Comparison of ENCODE assay signal across 32 cellular contexts in genomic region chr17:49890852-49891251, GRCh38. TPM values are rescaled to one million over a fixed set of nuclear protein-coding genes. Genes with fewer than 3 reads are reported as not detected.
"Had no signal": no experiment of that assay in that cellular context is flagged by ENCODE, and none has a peak within 500 bp of the region (broad histone marks: within the 10 kb centered on the region; RNA-seq: fewer than 3 reads in every experiment).

No MANE protein-coding gene starts in this region.

- H3K36me3 ChIP-seq: right lobe of liver, transverse colon had no signal

- H3K27me3 ChIP-seq: right lobe of liver had no signal

- H3K4me3 ChIP-seq: coronary artery, hepatocyte, right lobe of liver, skin epidermis, transverse colon had no signal

- H3K9me3 Mint-ChIP-seq: activated B cell treated with CpG ODN at 0.5 μM for 24 hours; activated naive CD4-positive, alpha-beta T cell treated with anti-CD3 and anti-CD28 coated beads, Interleukin-2, amount 10 ng/mL, durations not matched to agents 7 days and 5 days; naive B cell; stimulated activated effector memory CD8-positive, alpha-beta T cell treated with anti-CD3 and anti-CD28 coated beads, Interleukin-12 subunit alpha, Interleukin-12 subunit beta, amount 100 ng/mL, for 72 hours; stimulated activated naive CD8-positive, alpha-beta T cell treated with anti-CD3 and anti-CD28 coated beads, Interleukin-15, amount 100 ng/mL, for 72 hours had no signal

- DNase-seq: activated B cell treated with CpG ODN at 0.5 μM for 24 hours; activated CD4-positive, alpha-beta T cell treated with anti-CD3 and anti-CD28 coated beads for 36 hours; activated CD4-positive, alpha-beta T cell treated with anti-CD3 and anti-CD28 coated beads, Interleukin-2, amount 50 U/mL, for 48 hours; activated CD8-positive, alpha-beta memory T cell treated with anti-CD3 and anti-CD28 coated beads, Interleukin-2, amount 50 U/mL, for 48 hours; activated effector memory CD4-positive, alpha-beta T cell treated with Interleukin-2 at 50 U/mL for 16 hours; activated naive CD4-positive, alpha-beta T cell treated with anti-CD3 and anti-CD28 coated beads, Interleukin-2, amount 10 ng/mL, durations not matched to agents 7 days and 5 days; activated T-cell treated with anti-CD3 and anti-CD28 coated beads, Interleukin-2, amount 50 U/mL, for 48 hours; amygdala; cerebellar nuclear complex; effector CD4-positive, alpha-beta T cell; foreskin melanocyte; islet precursor cell; left cardiac atrium; mesenchymal stem cell; naive B cell; posterior cingulate gyrus; right lobe of liver; stimulated activated CD4-positive, alpha-beta T cell treated with anti-CD3 and anti-CD28 coated beads, Interleukin-1b, Interleukin-23, amount 100 ng/mL, for 48 hours; stimulated activated naive CD8-positive, alpha-beta T cell treated with anti-CD3 and anti-CD28 coated beads, Interleukin-15, amount 100 ng/mL, for 72 hours; T-helper 9 cell; transverse colon had no signal

- ATAC-seq: activated CD4-positive, alpha-beta T cell treated with anti-CD3 and anti-CD28 coated beads for 36 hours; stimulated activated effector memory CD8-positive, alpha-beta T cell treated with anti-CD3 and anti-CD28 coated beads, Interleukin-12 subunit alpha, Interleukin-12 subunit beta, amount 100 ng/mL, for 72 hours; stimulated activated naive CD8-positive, alpha-beta T cell treated with anti-CD3 and anti-CD28 coated beads, Interleukin-15, amount 100 ng/mL, for 72 hours had no signal

- H3K27ac ChIP-seq: coronary artery, hepatocyte, right lobe of liver, transverse colon had no signal

- H3K27ac Mint-ChIP-seq: activated B cell treated with CpG ODN at 0.5 μM for 24 hours; activated CD4-positive, alpha-beta T cell treated with anti-CD3 and anti-CD28 coated beads for 36 hours; activated naive CD4-positive, alpha-beta T cell treated with anti-CD3 and anti-CD28 coated beads, Interleukin-2, amount 10 ng/mL, durations not matched to agents 7 days and 5 days; stimulated activated effector memory CD8-positive, alpha-beta T cell treated with anti-CD3 and anti-CD28 coated beads, Interleukin-12 subunit alpha, Interleukin-12 subunit beta, amount 100 ng/mL, for 72 hours; stimulated activated naive CD8-positive, alpha-beta T cell treated with anti-CD3 and anti-CD28 coated beads, Interleukin-15, amount 100 ng/mL, for 72 hours had no signal

- H3K4me1 ChIP-seq: right lobe of liver had no signal

- H3K4me1 Mint-ChIP-seq: activated B cell treated with CpG ODN at 0.5 μM for 24 hours; activated CD4-positive, alpha-beta T cell treated with anti-CD3 and anti-CD28 coated beads for 36 hours; activated naive CD4-positive, alpha-beta T cell treated with anti-CD3 and anti-CD28 coated beads, Interleukin-2, amount 10 ng/mL, durations not matched to agents 7 days and 5 days; stimulated activated effector memory CD8-positive, alpha-beta T cell treated with anti-CD3 and anti-CD28 coated beads, Interleukin-12 subunit alpha, Interleukin-12 subunit beta, amount 100 ng/mL, for 72 hours had no signal

- H3K4me3 Mint-ChIP-seq: activated B cell treated with CpG ODN at 0.5 μM for 24 hours; activated CD4-positive, alpha-beta T cell treated with anti-CD3 and anti-CD28 coated beads for 36 hours; activated naive CD4-positive, alpha-beta T cell treated with anti-CD3 and anti-CD28 coated beads, Interleukin-2, amount 10 ng/mL, durations not matched to agents 7 days and 5 days; stimulated activated effector memory CD8-positive, alpha-beta T cell treated with anti-CD3 and anti-CD28 coated beads, Interleukin-12 subunit alpha, Interleukin-12 subunit beta, amount 100 ng/mL, for 72 hours; stimulated activated naive CD8-positive, alpha-beta T cell treated with anti-CD3 and anti-CD28 coated beads, Interleukin-15, amount 100 ng/mL, for 72 hours had no signal

- H3K36me3 Mint-ChIP-seq: activated naive CD4-positive, alpha-beta T cell treated with anti-CD3 and anti-CD28 coated beads, Interleukin-2, amount 10 ng/mL, durations not matched to agents 7 days and 5 days; naive B cell; stimulated activated effector memory CD8-positive, alpha-beta T cell treated with anti-CD3 and anti-CD28 coated beads, Interleukin-12 subunit alpha, Interleukin-12 subunit beta, amount 100 ng/mL, for 72 hours had no signal

- H3K9me3 ChIP-seq: right lobe of liver, transverse colon had no signal

RNA-seq across cellular contexts. Expression of gene TAC4, which starts 43.0 kb away (rescaled TPM):
- total RNA-seq: activated B cell treated with CpG ODN at 0.5 μM for 24 hours; activated CD4-positive, alpha-beta T cell treated with anti-CD3 and anti-CD28 coated beads for 36 hours; activated CD8-positive, alpha-beta memory T cell treated with anti-CD3 and anti-CD28 coated beads for 36 hours; hepatocyte; left cardiac atrium; lower leg skin; mucosa of gallbladder; omental fat pad; right lobe of liver; T-helper 1 cell treated with Interleukin-12 subunit alpha and Interleukin-12 subunit beta and Interleukin-4 antibody, amounts not matched to agents 30 ng/mL and 1 ng/mL, for 36 hours; transverse colon had no signal
- polyA plus RNA-seq: esophagus, hepatocyte, neural cell had no signal
